ENCODE assay signal across 25 cellular contexts in the genomic region with DNA sequence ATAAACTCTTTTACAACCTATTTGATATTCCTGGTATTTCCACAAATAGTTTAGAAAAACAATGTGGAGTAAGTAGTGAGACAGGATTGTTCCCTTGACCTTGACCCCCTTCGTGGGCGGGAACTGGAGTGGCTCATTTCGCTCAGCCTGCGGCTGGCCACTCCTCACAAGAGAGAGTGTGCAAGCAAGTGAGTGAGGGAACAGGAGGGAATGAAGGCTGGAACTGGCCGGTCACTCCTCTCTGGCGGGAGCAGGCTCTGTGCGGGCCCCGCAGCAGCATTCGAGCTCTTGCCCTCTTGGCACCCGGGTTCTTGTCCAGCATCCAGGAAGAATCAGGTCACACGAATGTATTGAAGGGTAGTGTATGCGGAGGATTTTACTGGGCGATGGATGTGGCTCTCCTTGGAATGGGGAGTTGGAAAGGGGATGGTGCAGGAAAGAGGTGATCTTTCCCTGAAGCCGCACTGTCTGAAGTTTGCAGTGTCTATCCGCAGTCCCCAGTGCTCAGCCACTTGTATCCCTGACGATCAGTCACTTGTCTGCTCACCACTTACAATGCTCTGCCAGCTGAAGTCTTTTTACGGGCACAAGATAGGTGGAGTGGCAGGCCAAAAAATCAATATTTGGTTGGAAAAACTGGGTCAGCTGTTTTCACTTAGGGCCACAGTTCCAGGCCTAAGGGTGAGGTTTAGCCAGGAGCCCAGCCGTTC.
"Had no signal": no experiment of that assay in that cellular context is flagged by ENCODE, and none has a peak within 500 bp of the region (broad histone marks: within the 10 kb centered on the region; RNA-seq: fewer than 3 reads in every experiment).

No MANE protein-coding gene starts in this region.

- H3K36me3 ChIP-seq: transverse colon had no signal

- H3K9me3 Mint-ChIP-seq: activated naive CD4-positive, alpha-beta T cell treated with anti-CD3 and anti-CD28 coated beads, Interleukin-2, amount 10 ng/mL, durations not matched to agents 7 days and 5 days; activated naive CD8-positive, alpha-beta T cell treated with anti-CD3 and anti-CD28 coated beads, Interleukin-2, amount 50 U/mL, for 24 hours had no signal

- H3K4me1 ChIP-seq: foreskin keratinocyte had no signal

- H3K9me3 ChIP-seq: transverse colon had no signal

- H3K4me3 ChIP-seq: dorsolateral prefrontal cortex, psoas muscle, skin epidermis, transverse colon had no signal

- H3K4me3 Mint-ChIP-seq: activated B cell treated with CpG ODN at 0.5 μM for 24 hours; activated CD8-positive, alpha-beta T cell treated with anti-CD3 and anti-CD28 coated beads for 36 hours; activated naive CD4-positive, alpha-beta T cell treated with anti-CD3 and anti-CD28 coated beads, Interleukin-2, amount 10 ng/mL, durations not matched to agents 7 days and 5 days; activated naive CD8-positive, alpha-beta T cell treated with anti-CD3 and anti-CD28 coated beads, Interleukin-2, amount 50 U/mL, for 24 hours; brain; endodermal cell had no signal

- H3K27ac ChIP-seq: dorsolateral prefrontal cortex, epithelial cell of prostate, foreskin keratinocyte, psoas muscle, skin epidermis, transverse colon had no signal

- H3K27me3 Mint-ChIP-seq: activated B cell treated with CpG ODN at 0.5 μM for 24 hours; activated CD8-positive, alpha-beta T cell treated with anti-CD3 and anti-CD28 coated beads for 36 hours; activated naive CD8-positive, alpha-beta T cell treated with anti-CD3 and anti-CD28 coated beads, Interleukin-2, amount 50 U/mL, for 24 hours had no signal

- H3K27me3 ChIP-seq: dorsolateral prefrontal cortex, foreskin keratinocyte, transverse colon had no signal

- H3K27ac Mint-ChIP-seq: activated B cell treated with CpG ODN at 0.5 μM for 24 hours; activated CD8-positive, alpha-beta T cell treated with anti-CD3 and anti-CD28 coated beads for 36 hours; activated naive CD4-positive, alpha-beta T cell treated with anti-CD3 and anti-CD28 coated beads, Interleukin-2, amount 10 ng/mL, durations not matched to agents 7 days and 5 days; activated naive CD8-positive, alpha-beta T cell treated with anti-CD3 and anti-CD28 coated beads, Interleukin-2, amount 50 U/mL, for 24 hours; brain; endodermal cell had no signal

- H3K4me1 Mint-ChIP-seq: activated B cell treated with CpG ODN at 0.5 μM for 24 hours; activated naive CD4-positive, alpha-beta T cell treated with anti-CD3 and anti-CD28 coated beads, Interleukin-2, amount 10 ng/mL, durations not matched to agents 7 days and 5 days; activated naive CD8-positive, alpha-beta T cell treated with anti-CD3 and anti-CD28 coated beads, Interleukin-2, amount 50 U/mL, for 24 hours; brain; endodermal cell had no signal

- DNase-seq: activated B cell treated with CpG ODN at 0.5 μM for 24 hours; activated CD4-positive, alpha-beta T cell treated with anti-CD3 and anti-CD28 coated beads for 4 hours; activated CD8-positive, alpha-beta memory T cell treated with anti-CD3 and anti-CD28 coated beads, Interleukin-2, amount 50 U/mL, for 4 hours; activated CD8-positive, alpha-beta T cell treated with anti-CD3 and anti-CD28 coated beads for 36 hours; activated effector memory CD4-positive, alpha-beta T cell treated with Interleukin-2 at 50 U/mL for 16 hours; activated naive CD4-positive, alpha-beta T cell treated with anti-CD3 and anti-CD28 coated beads, Interleukin-2, amount 10 ng/mL, durations not matched to agents 7 days and 5 days; activated naive CD8-positive, alpha-beta T cell treated with anti-CD3 and anti-CD28 coated beads, Interleukin-2, amount 50 U/mL, for 24 hours; activated T-cell treated with anti-CD3 and anti-CD28 coated beads, Interleukin-2, amount 50 U/mL, for 48 hours; anterior cingulate cortex; caudate nucleus; dorsolateral prefrontal cortex; endodermal cell; foreskin keratinocyte; glutamatergic neuron; hippocampal formation; mammary epithelial cell; occipital lobe; psoas muscle; right cardiac atrium; stimulated activated naive CD8-positive, alpha-beta T cell treated with anti-CD3 and anti-CD28 coated beads, Interleukin-15, Interleukin-2, amounts not matched to agents 100 U/mL and 50 U/mL, for 24 hours; substantia nigra; transverse colon had no signal

- ATAC-seq: activated CD8-positive, alpha-beta T cell treated with anti-CD3 and anti-CD28 coated beads for 36 hours; activated naive CD8-positive, alpha-beta T cell treated with anti-CD3 and anti-CD28 coated beads, Interleukin-2, amount 50 U/mL, for 24 hours; foreskin keratinocyte; psoas muscle; right cardiac atrium; stimulated activated naive CD8-positive, alpha-beta T cell treated with anti-CD3 and anti-CD28 coated beads, Interleukin-15, Interleukin-2, amounts not matched to agents 100 U/mL and 50 U/mL, for 24 hours had no signal

- H3K36me3 Mint-ChIP-seq: activated naive CD4-positive, alpha-beta T cell treated with anti-CD3 and anti-CD28 coated beads, Interleukin-2, amount 10 ng/mL, durations not matched to agents 7 days and 5 days; brain had no signal
